ENCODE assay signal across 19 cellular contexts in genomic region chr1:36168538-36168937, GRCh38. TPM values are rescaled to one million over a fixed set of nuclear protein-coding genes. Genes with fewer than 3 reads are reported as not detected.
DNase-seq lines count a peak whose midpoint lies in the region; ATAC-seq and TF ChIP-seq lines count a peak whose summit lies in the region.
"Had no signal": no experiment of that assay in that cellular context is flagged by ENCODE, and none has a peak within 500 bp of the region (broad histone marks: within the 10 kb centered on the region; RNA-seq: fewer than 3 reads in every experiment).

No MANE protein-coding gene starts in this region.

- peak overlapping the region; percentile 74 to 89 (median 88) for H3K27ac Mint-ChIP-seq in CD4-positive, CD25-positive, alpha-beta regulatory T cell
- H3K27ac Mint-ChIP-seq in H9: 0 out of 7 replicates have a peak overlapping the region, but pooled peaks of 2 of the 3 experiments have one; percentile 2 to 18
- H3K27ac Mint-ChIP-seq in central memory CD8-positive, alpha-beta T cell (ENCODE audit: low read depth): peak overlapping the region; percentile 67
- H3K27ac Mint-ChIP-seq in natural killer cell treated with Interleukin-12 subunit alpha and Interleukin-12 subunit beta and Interleukin-15 and Interleukin-18, amount 100 ng/mL, for 72 hours: peak overlapping the region; percentile 5 to 60
- H3K27ac Mint-ChIP-seq: endodermal cell; GM23338; stimulated activated memory B cell treated with anti-CD40 and anti-IgM and Interleukin-4, amounts not matched to agents 10 μg/mL and 1 μg/mL and 100 μg/mL, for 72 hours had no signal

- H3K27ac ChIP-seq in CD4-positive, CD25-positive, alpha-beta regulatory T cell (ENCODE audit: insufficient read depth, low read length, poor library complexity, severe bottlenecking): no peak overlapping the region
- no peak overlapping the region for H3K27ac ChIP-seq in H9 (ENCODE audit: insufficient read length, low read depth, low read length)
- H3K27ac ChIP-seq: breast epithelium had no signal

- no peak overlapping the region for H2BK12ac ChIP-seq in H9 (ENCODE audit: insufficient read length, low read depth, low read length)

- H3K79me2 ChIP-seq in H9 (ENCODE audit: insufficient read depth, low read length): 0 out of 2 replicates have a peak, but pooled peaks cover 2% of the 10 kb centered on the region

- H3K27me3 Mint-ChIP-seq in CD4-positive, CD25-positive, alpha-beta regulatory T cell: no peaks in the 10 kb centered on the region
- H3K27me3 Mint-ChIP-seq in H9 (ENCODE audit: low read depth): no peaks in the 10 kb centered on the region
- H3K27me3 Mint-ChIP-seq in central memory CD8-positive, alpha-beta T cell: no peaks in the 10 kb centered on the region
- H3K27me3 Mint-ChIP-seq in natural killer cell treated with Interleukin-12 subunit alpha and Interleukin-12 subunit beta and Interleukin-15 and Interleukin-18, amount 100 ng/mL, for 72 hours: no peaks in the 10 kb centered on the region
- H3K27me3 Mint-ChIP-seq: stimulated activated memory B cell treated with anti-CD40 and anti-IgM and Interleukin-4, amounts not matched to agents 10 μg/mL and 1 μg/mL and 100 μg/mL, for 72 hours had no signal

- no peak overlapping the region for H2BK120ac ChIP-seq in H9 (ENCODE audit: low read depth, low read length, poor library complexity, severe bottlenecking)

- peaks cover 48% of the 10 kb centered on the region for H3K36me3 ChIP-seq in CD4-positive, CD25-positive, alpha-beta regulatory T cell (ENCODE audit: control insufficient read depth, insufficient read depth, low read length)

- no peaks in the 10 kb centered on the region for H3K23me2 ChIP-seq in H9 (ENCODE audit: insufficient read length, low read depth, low read length, poor library complexity, severe bottlenecking)

- no peaks in the 10 kb centered on the region for H3K9me3 ChIP-seq in CD4-positive, CD25-positive, alpha-beta regulatory T cell (ENCODE audit: control insufficient read depth in 2 of 2, low read length in 2 of 2)
- no peaks in the 10 kb centered on the region for H3K9me3 ChIP-seq in H9 (ENCODE audit: control insufficient read depth, low read depth, low read length)
- H3K9me3 ChIP-seq: breast epithelium had no signal

- no peak overlapping the region for H3K4ac ChIP-seq in H9 (ENCODE audit: low read depth, low read length)

- no peak overlapping the region for H3K4me2 ChIP-seq in H9 (ENCODE audit: insufficient read depth, insufficient read length, low read length)
- H3K4me2 ChIP-seq: GM23338 had no signal

- no peak overlapping the region for H3K23ac ChIP-seq in H9 (ENCODE audit: insufficient read length, low read depth, low read length)

- no peak overlapping the region for H4K5ac ChIP-seq in H9 (ENCODE audit: insufficient read length, low read depth, low read length)

- H2BK20ac ChIP-seq in H9 (ENCODE audit: low read depth, low read length, poor library complexity, severe bottlenecking): no peak overlapping the region

- no peak overlapping the region for H3K56ac ChIP-seq in H9 (ENCODE audit: insufficient read length, low read depth, low read length)

- no peak overlapping the region for H2BK15ac ChIP-seq in H9 (ENCODE audit: low read depth, low read length)

- peaks cover 15 to 46% (median 36%) of the 10 kb centered on the region in 4 donors for H3K4me1 Mint-ChIP-seq in CD4-positive, CD25-positive, alpha-beta regulatory T cell
- H3K4me1 Mint-ChIP-seq in H9: no peaks in the 10 kb centered on the region
- peaks cover 47% of the 10 kb centered on the region for H3K4me1 Mint-ChIP-seq in central memory CD8-positive, alpha-beta T cell
- H3K4me1 Mint-ChIP-seq in natural killer cell treated with Interleukin-12 subunit alpha and Interleukin-12 subunit beta and Interleukin-15 and Interleukin-18, amount 100 ng/mL, for 72 hours (ENCODE audit: low read depth in 2 of 2): peaks cover 26 to 29% of the 10 kb centered on the region in 2 donors
- H3K4me1 Mint-ChIP-seq: GM23338 had no signal

- peaks cover 3% of the 10 kb centered on the region for H3K79me1 ChIP-seq in H9 (ENCODE audit: insufficient read depth, low read depth, low read length, poor library complexity, severe bottlenecking)

- H2BK5ac ChIP-seq in H9 (ENCODE audit: insufficient read length, low read length): no peak overlapping the region

- H3K9ac ChIP-seq in H9 (ENCODE audit: extremely low read depth, insufficient read length, low read length): no peak overlapping the region

- no peaks in the 10 kb centered on the region for H4K20me1 ChIP-seq in H9 (ENCODE audit: control insufficient read depth, insufficient read depth, insufficient read length)

- H3K36me3 Mint-ChIP-seq in CD4-positive, CD25-positive, alpha-beta regulatory T cell: peaks cover 29% of the 10 kb centered on the region
- peaks cover 15 to 26% (median 22%) of the 10 kb centered on the region in 3 experiments; a peak in 6 of 7 replicates for H3K36me3 Mint-ChIP-seq in H9 (ENCODE audit: insufficient read depth in 1 of 3, low read depth in 3 of 3)
- H3K36me3 Mint-ChIP-seq in central memory CD8-positive, alpha-beta T cell (ENCODE audit: insufficient read depth): peaks cover 63% of the 10 kb centered on the region
- peaks cover 16% of the 10 kb centered on the region for H3K36me3 Mint-ChIP-seq in natural killer cell treated with Interleukin-12 subunit alpha and Interleukin-12 subunit beta and Interleukin-15 and Interleukin-18, amount 100 ng/mL, for 72 hours

- no peaks in the 10 kb centered on the region for H3K27me3 ChIP-seq in CD4-positive, CD25-positive, alpha-beta regulatory T cell (ENCODE audit: control insufficient read depth, insufficient read depth, low read length)
- H3K27me3 ChIP-seq in H9 (ENCODE audit: insufficient read depth, low read length): no peaks in the 10 kb centered on the region
- H3K27me3 ChIP-seq: breast epithelium had no signal

- H2AFZ ChIP-seq in H9 (ENCODE audit: low read length): no peak overlapping the region
- H2AFZ ChIP-seq: GM23338 had no signal

- H3K4me3 Mint-ChIP-seq in CD4-positive, CD25-positive, alpha-beta regulatory T cell: peak overlapping the region in 2 of 4 donors; percentile 3 to 54
- H3K4me3 Mint-ChIP-seq in H9: no peak overlapping the region
- H3K4me3 Mint-ChIP-seq in central memory CD8-positive, alpha-beta T cell: no peak overlapping the region
- H3K4me3 Mint-ChIP-seq in natural killer cell treated with Interleukin-12 subunit alpha and Interleukin-12 subunit beta and Interleukin-15 and Interleukin-18, amount 100 ng/mL, for 72 hours: no peak overlapping the region
- H3K4me3 Mint-ChIP-seq: activated T-cell treated with anti-CD3 and anti-CD28 coated beads, Interleukin-2, amount 50 U/mL, for 4 hours; endodermal cell; GM23338; stimulated activated memory B cell treated with anti-CD40 and anti-IgM and Interleukin-4, amounts not matched to agents 10 μg/mL and 1 μg/mL and 100 μg/mL, for 72 hours had no signal

- H3K4me1 ChIP-seq in CD4-positive, CD25-positive, alpha-beta regulatory T cell (ENCODE audit: control insufficient read depth, insufficient read depth, low read length, poor library complexity, severe bottlenecking): peaks cover 15% of the 10 kb centered on the region
- no peaks in the 10 kb centered on the region for H3K4me1 ChIP-seq in H9 (ENCODE audit: insufficient read depth, low read length)
- H3K4me1 ChIP-seq: breast epithelium had no signal

- no peak for TF ChIP-seq CTCF in H9 (conservative IDR thresholded peaks at IDR 0.05)

- WGBS in H9 (ENCODE audit: extremely low coverage, insufficient read length, low lambda C conversion rate): no CpG with 5 or more reads among the region's 3 CpGs

- no peak overlapping the region for H3K18ac ChIP-seq in H9 (ENCODE audit: insufficient read length, low read depth, low read length)

- no peak for ATAC-seq in CD4-positive, CD25-positive, alpha-beta regulatory T cell (ENCODE audit: low read depth in 2 of 2)
- ATAC-seq in central memory CD8-positive, alpha-beta T cell (replicated peaks; ENCODE audit: extremely low read depth, poor library complexity, severe bottlenecking): no peak
- no peak for ATAC-seq in natural killer cell treated with Interleukin-12 subunit alpha and Interleukin-12 subunit beta and Interleukin-15 and Interleukin-18, amount 100 ng/mL, for 72 hours
- ATAC-seq: activated T-cell treated with anti-CD3 and anti-CD28 coated beads, Interleukin-2, amount 50 U/mL, for 4 hours; GM23338; sciatic nerve; stimulated activated memory B cell treated with anti-CD40 and anti-IgM and Interleukin-4, amounts not matched to agents 10 μg/mL and 1 μg/mL and 100 μg/mL, for 72 hours had no signal

- H4K91ac ChIP-seq in H9 (ENCODE audit: insufficient read length, low read depth, low read length): no peak overlapping the region

- no peak overlapping the region for H3T11ph ChIP-seq in H9 (ENCODE audit: low read length)

- no peak overlapping the region for H3K4me3 ChIP-seq in CD4-positive, CD25-positive, alpha-beta regulatory T cell (ENCODE audit: low read depth, low read length)
- H3K4me3 ChIP-seq: breast epithelium, GM23338 had no signal

- no peak overlapping the region for H3K14ac ChIP-seq in H9 (ENCODE audit: insufficient read depth, low read length)

- H2AK5ac ChIP-seq in H9 (ENCODE audit: insufficient read length, low read length): no peak overlapping the region

- H4K8ac ChIP-seq in H9 (replicated peaks; ENCODE audit: insufficient read length, low read depth, low read length): no peak overlapping the region

- DNase-seq in CD4-positive, CD25-positive, alpha-beta regulatory T cell: no peak
- DNase-seq in H9 (no peak), putamen (ENCODE audit: low spot score) (no peak), AG08396 (ENCODE audit: low spot score) (no peak), DMS53 (lab: John Stamatoyannopoulos, UW) (no peak)
- DNase-seq in central memory CD8-positive, alpha-beta T cell (ENCODE audit: low spot score in 2 of 2): no peak
- DNase-seq in natural killer cell treated with Interleukin-12 subunit alpha and Interleukin-12 subunit beta and Interleukin-15 and Interleukin-18, amount 100 ng/mL, for 72 hours (ENCODE audit: low spot score): no peak
- DNase-seq: activated T-cell treated with anti-CD3 and anti-CD28 coated beads, Interleukin-2, amount 50 U/mL, for 4 hours; endodermal cell; glutamatergic neuron; Kasumi-1; NCI-H1694; NCI-H510A; OCI-M1; stimulated activated CD4-positive, alpha-beta T cell treated with anti-CD3 and anti-CD28 coated beads, Interleukin-4, amount 100 ng/mL, for 4 hours had no signal

- no peaks in the 10 kb centered on the region for H3K9me3 Mint-ChIP-seq in CD4-positive, CD25-positive, alpha-beta regulatory T cell
- no peaks in the 10 kb centered on the region for H3K9me3 Mint-ChIP-seq in H9
- H3K9me3 Mint-ChIP-seq in central memory CD8-positive, alpha-beta T cell: no peaks in the 10 kb centered on the region
- H3K9me3 Mint-ChIP-seq in natural killer cell treated with Interleukin-12 subunit alpha and Interleukin-12 subunit beta and Interleukin-15 and Interleukin-18, amount 100 ng/mL, for 72 hours: no peaks in the 10 kb centered on the region
- H3K9me3 Mint-ChIP-seq: activated T-cell treated with anti-CD3 and anti-CD28 coated beads, Interleukin-2, amount 50 U/mL, for 4 hours; endodermal cell; GM23338; stimulated activated memory B cell treated with anti-CD40 and anti-IgM and Interleukin-4, amounts not matched to agents 10 μg/mL and 1 μg/mL and 100 μg/mL, for 72 hours had no signal

RNA-seq across cellular contexts. Expression of gene MAP7D1, which starts 12.6 kb away (rescaled TPM):
- 178 TPM for total RNA-seq in CD4-positive, CD25-positive, alpha-beta regulatory T cell
- 10 to 100 TPM; 10.1 to 16.3 (median 13.1) TPM for polyA plus RNA-seq in CD4-positive, CD25-positive, alpha-beta regulatory T cell
- 49.9 and 51.6 TPM in 2 replicates for total RNA-seq in H9 (2021)
- total RNA-seq in natural killer cell treated with Interleukin-12 subunit alpha and Interleukin-12 subunit beta and Interleukin-15 and Interleukin-18, amount 100 ng/mL, for 72 hours: 100 to 1,000 TPM; 153 to 196 TPM

RNA-seq across cellular contexts. Expression of gene TRAPPC3, which starts 19.3 kb away (rescaled TPM):
- 45.6 TPM for total RNA-seq in CD4-positive, CD25-positive, alpha-beta regulatory T cell
- polyA plus RNA-seq in CD4-positive, CD25-positive, alpha-beta regulatory T cell: 100 to 1,000 TPM; 112 to 137 (median 126) TPM
- total RNA-seq in H9 (2021): 48.6 and 52.7 TPM in 2 replicates
- total RNA-seq in natural killer cell treated with Interleukin-12 subunit alpha and Interleukin-12 subunit beta and Interleukin-15 and Interleukin-18, amount 100 ng/mL, for 72 hours: 10 to 100 TPM; 58.4 to 69.2 TPM

RNA-seq across cellular contexts. Expression of gene COL8A2, which starts 43.5 kb away (rescaled TPM):
- not detected for total RNA-seq in CD4-positive, CD25-positive, alpha-beta regulatory T cell
- polyA plus RNA-seq in CD4-positive, CD25-positive, alpha-beta regulatory T cell: under 1 TPM in 1 of 4 donors, not detected in 3; 0.03 TPM
- 1.5 TPM in 2 replicates for total RNA-seq in H9 (2021)
- under 1 TPM in 1 of 2 donors, not detected in 1; 0.08 TPM for total RNA-seq in natural killer cell treated with Interleukin-12 subunit alpha and Interleukin-12 subunit beta and Interleukin-15 and Interleukin-18, amount 100 ng/mL, for 72 hours

RNA-seq across cellular contexts. Expression of gene THRAP3, which starts 55.7 kb away (rescaled TPM):
- 84.4 TPM for total RNA-seq in CD4-positive, CD25-positive, alpha-beta regulatory T cell
- polyA plus RNA-seq in CD4-positive, CD25-positive, alpha-beta regulatory T cell: 10 to 100 TPM; 62.5 to 73.7 (median 68.2) TPM
- 184 and 186 TPM in 2 replicates for total RNA-seq in H9 (2021)
- total RNA-seq in natural killer cell treated with Interleukin-12 subunit alpha and Interleukin-12 subunit beta and Interleukin-15 and Interleukin-18, amount 100 ng/mL, for 72 hours: 100 to 1,000 TPM; 118 to 131 TPM

Comparison
In these comparisons a context has a peak if more than half of its experiments do, and no peak if none do; other contexts are left out.
1. H3K27ac Mint-ChIP-seq: peak in every context shown above with its lines; median percentile 88 in CD4-positive, CD25-positive, alpha-beta regulatory T cell; 67 in central memory CD8-positive, alpha-beta T cell; 32 in natural killer cell treated with Interleukin-12 subunit alpha and Interleukin-12 subunit beta and Interleukin-15 and Interleukin-18, amount 100 ng/mL, for 72 hours; 10 in H9.